In genomic region chr6:5294392-5295211, GRCh38 we compare ENCODE assay signal across 1 cellular context.
TF ChIP-seq lines count a peak whose summit lies in the region.

No MANE protein-coding gene starts in this region.

TF ChIP-seq in K562, 482 proteins besides CTCF, POLR2A, EP300 and RAD21 (continued from another document and continues in another):
- TF ChIP-seq RNF219 (CRISPR knock-in tag; IDR thresholded peaks at IDR 0.05) (no peak; the same call in 1 of the 2 replicates), FOXP1 (CRISPR knock-in tag; IDR thresholded peaks at IDR 0.05) (no peak), KLF13 (tag; IDR thresholded peaks at IDR 0.05; ENCODE audit: borderline replicate concordance, low read depth) (0 out of 2 replicates have a peak, but pooled peaks have one; percentile 11), ZBTB7A (IDR thresholded peaks at IDR 0.05; ENCODE audit: borderline replicate concordance, control insufficient read depth, low read depth, low read length) (0 out of 2 replicates have a peak, but pooled peaks have one; percentile 39), ZNF586 (CRISPR knock-in tag; conservative IDR thresholded peaks at IDR 0.05) (no peak), ZNF584 (CRISPR knock-in tag; IDR thresholded peaks at IDR 0.05; ENCODE audit: low read depth) (0 out of 2 replicates have a peak, but pooled peaks have one; percentile 71), TAF1 (IDR thresholded peaks at IDR 0.05; ENCODE audit: control insufficient read depth, extremely low read depth, insufficient read depth, low read length, severe bottlenecking) (peak; percentile 12), MCM2 (IDR thresholded peaks at IDR 0.05; ENCODE audit: low read depth) (no peak), ATF7 (IDR thresholded peaks at IDR 0.05) (peak; percentile 76; the same call in 1 of the 2 replicates), PHF20 (IDR thresholded peaks at IDR 0.05; ENCODE audit: partially characterized antibody) (peak; percentile 46), ZNF551 (CRISPR knock-in tag; IDR thresholded peaks at IDR 0.05) (no peak), NUFIP1 (IDR thresholded peaks at IDR 0.05; ENCODE audit: partially characterized antibody) (no peak), ZBTB11 (CRISPR knock-in tag; IDR thresholded peaks at IDR 0.05) (peak in 1 of 3 experiments; percentile 65; a peak in 1 of 6 replicates), ZBTB40 (IDR thresholded peaks at IDR 0.05) (no peak), ZBTB40 (CRISPR knock-in tag; IDR thresholded peaks at IDR 0.05) (no peak), STAT6 (CRISPR knock-in tag; IDR thresholded peaks at IDR 0.05) (no peak), XRCC3 (IDR thresholded peaks at IDR 0.05) (no peak), PCBP1 (IDR thresholded peaks at IDR 0.05; ENCODE audit: low read depth, low read length, poor library complexity, severe bottlenecking) (no peak), ZBTB12 (CRISPR knock-in tag; IDR thresholded peaks at IDR 0.05) (no peak), BHLHE40 (IDR thresholded peaks at IDR 0.05; ENCODE audit: low read length) (peak; percentile 81; the same call in 1 of the 2 replicates), MCM5 (IDR thresholded peaks at IDR 0.05; ENCODE audit: low read depth) (no peak), SLC30A9 (CRISPR knock-in tag; IDR thresholded peaks at IDR 0.05) (no peak), SIX5 (IDR thresholded peaks at IDR 0.05; ENCODE audit: borderline replicate concordance in 1 of 2, insufficient read depth in 1 of 2, low read depth in 1 of 2, low read length in 2 of 2) (no peak), ZNF76 (CRISPR knock-in tag; IDR thresholded peaks at IDR 0.05; ENCODE audit: borderline replicate concordance) (0 out of 2 replicates have a peak, but pooled peaks have one; percentile 37), AFF4 (CRISPR knock-in tag; IDR thresholded peaks at IDR 0.05) (no peak), ZNF316 (IDR thresholded peaks at IDR 0.05) (no peak), ZNF740 (CRISPR knock-in tag; IDR thresholded peaks at IDR 0.05) (no peak), ZNF740 (tag; IDR thresholded peaks at IDR 0.05) (peak; percentile 37 to 61; a peak in 1 of 4 replicates)
